Comparison of ENCODE assay signal across 8 cellular contexts in the genomic region with DNA sequence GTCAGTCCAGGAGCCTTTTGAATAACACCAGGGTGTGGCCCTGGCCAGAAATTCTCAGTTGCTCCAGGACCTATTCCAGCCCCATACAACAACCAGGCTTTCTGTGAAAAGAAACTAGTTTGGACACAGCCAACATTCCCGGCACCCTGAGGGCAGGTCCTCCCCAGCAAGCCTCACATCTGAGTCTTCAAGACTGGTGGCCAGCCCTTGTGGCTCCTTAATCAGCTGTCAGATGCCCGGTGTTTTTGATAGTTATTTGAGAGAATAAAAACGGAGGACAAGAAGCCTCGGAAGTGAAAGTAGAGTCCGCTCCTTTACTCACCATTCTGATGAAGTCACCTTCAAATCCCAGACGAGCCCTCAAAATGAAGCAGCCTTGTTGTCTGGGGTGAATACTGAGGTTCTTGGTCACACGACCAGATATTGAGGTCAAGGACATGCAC. TPM values are rescaled to one million over a fixed set of nuclear protein-coding genes. Genes with fewer than 3 reads are reported as not detected.
A peak's percentile ranks its signal among the peaks of the same experiment; 100 is the strongest.
DNase-seq lines count a peak whose midpoint lies in the region; ATAC-seq and TF ChIP-seq lines count a peak whose summit lies in the region.

No MANE protein-coding gene starts in this region.

- no peak for TF ChIP-seq CTCF in foreskin keratinocyte (conservative IDR thresholded peaks at IDR 0.05)
- TF ChIP-seq CTCF in sigmoid colon (IDR thresholded peaks at IDR 0.05): no peak

- H3K27ac ChIP-seq in foreskin keratinocyte: peak overlapping the region; percentile 97
- peak overlapping the region; percentile 62 to 78 (median 66) for H3K27ac ChIP-seq in sigmoid colon

- DNase-seq in RPMI8226 (peak; percentile 25), foreskin keratinocyte (peak; percentile 35 to 85), sigmoid colon (peak; percentile 68), NOMO-1 treated with DMSO at 0.1 percent for 48 hours (lab: John Stamatoyannopoulos, UW; ENCODE audit: unreplicated experiment) (no peak), NOMO-1 (lab: John Stamatoyannopoulos, UW; ENCODE audit: unreplicated experiment in 2 of 2) (no peak), NCI-H187 treated with DMSO at 0.1 percent for 48 hours (lab: John Stamatoyannopoulos, UW) (no peak)

- peak overlapping the region; percentile 21 to 44 (median 38) for H3K4me3 ChIP-seq in sigmoid colon

- no peaks in the 10 kb centered on the region for H3K9me3 ChIP-seq in sigmoid colon

- H3K36me3 ChIP-seq in sigmoid colon: no peaks in the 10 kb centered on the region

- intact Hi-C loops in sigmoid colon (cut with DNase I): no loop called here

- H3K27me3 ChIP-seq in foreskin keratinocyte (no peaks in the 10 kb centered on the region), sigmoid colon (no peaks in the 10 kb centered on the region)

- 11 to 23% methylated on average over 7 of the region's 7 CpGs for WGBS in sigmoid colon, 2 donors

- no peak for TF ChIP-seq EP300 in sigmoid colon (IDR thresholded peaks at IDR 0.05)

- H3K4me1 ChIP-seq in foreskin keratinocyte: peaks cover 14% of the 10 kb centered on the region
- peaks cover 0 to 25% (median 19%) of the 10 kb centered on the region in 4 donors for H3K4me1 ChIP-seq in sigmoid colon

- no peak for TF ChIP-seq POLR2A in sigmoid colon (IDR thresholded peaks at IDR 0.05)

- ATAC-seq in GM19351 (IDR thresholded peaks at IDR 0.05; ENCODE audit: unreplicated experiment) (peak; percentile 27), foreskin keratinocyte (peak; percentile 59), HG03135 (IDR thresholded peaks at IDR 0.05; ENCODE audit: unreplicated experiment) (no peak)

RNA-seq across cellular contexts. Expression of gene GMCL1, which starts 31.0 kb away (rescaled TPM):
- total RNA-seq in foreskin keratinocyte (9.9 and 11.9 TPM in 2 replicates), sigmoid colon (10 to 100 TPM; 10.5 to 15.3 (median 12.9) TPM)
- polyA plus RNA-seq in foreskin keratinocyte (3.8 and 5.7 TPM in 2 replicates), sigmoid colon (10 to 100 TPM; 10.7 to 15.0 (median 12.3) TPM)

RNA-seq across cellular contexts. Expression of gene ANXA4, which starts 56.6 kb away (rescaled TPM):
- 46.2 and 53.4 TPM in 2 replicates for total RNA-seq in foreskin keratinocyte
- 91.1 and 95.1 TPM in 2 replicates for polyA plus RNA-seq in foreskin keratinocyte
- total RNA-seq in sigmoid colon: 10 to 100 TPM; 33.3 to 55.8 (median 44.5) TPM
- 100 to 1,000 TPM; 129 to 183 (median 155) TPM for polyA plus RNA-seq in sigmoid colon

Comparison
In these comparisons a context has a peak if more than half of its experiments do, and no peak if none do; other contexts are left out.
1. DNase-seq: peak in RPMI8226 (single experiment), foreskin keratinocyte (2 of 2) and sigmoid colon (single experiment); none in NOMO-1 treated with DMSO at 0.1 percent for 48 hours (single experiment), NOMO-1 (0 of 2) and NCI-H187 treated with DMSO at 0.1 percent for 48 hours (single experiment).